ENCODE assay signal across 21 cellular contexts in the genomic region with DNA sequence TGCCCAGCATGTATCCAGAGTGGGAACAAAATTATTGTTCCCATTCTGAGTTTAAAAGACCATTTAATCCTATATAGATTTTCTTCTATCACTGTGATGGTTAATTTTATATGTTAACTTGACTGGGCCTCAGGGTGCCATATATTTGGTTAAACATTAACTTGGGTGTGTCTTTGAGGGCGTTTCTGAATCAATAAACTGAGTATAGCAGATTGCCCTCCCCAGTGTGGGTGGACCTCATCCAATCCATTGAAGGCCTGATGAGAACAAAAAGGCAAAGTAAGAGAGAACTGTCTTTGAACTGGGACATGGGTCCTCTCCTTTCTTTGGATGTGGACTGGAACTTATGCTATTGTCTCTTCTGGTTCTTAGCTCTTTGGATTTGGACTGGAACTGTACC. TPM values are rescaled to one million over a fixed set of nuclear protein-coding genes. Genes with fewer than 3 reads are reported as not detected.
DNase-seq lines count a peak whose midpoint lies in the region; ATAC-seq and TF ChIP-seq lines count a peak whose summit lies in the region.
"Had no signal": no experiment of that assay in that cellular context is flagged by ENCODE, and none has a peak within 500 bp of the region (broad histone marks: within the 10 kb centered on the region; RNA-seq: fewer than 3 reads in every experiment).

No MANE protein-coding gene starts in this region.

- H3K4me3 Mint-ChIP-seq in Caco-2 (ENCODE audit: unreplicated experiment) (no peak overlapping the region), immature natural killer cell (no peak overlapping the region), neural progenitor cell (no peak overlapping the region)
- no peak overlapping the region for H3K4me3 Mint-ChIP-seq in activated CD4-positive, alpha-beta memory T cell treated with anti-CD3 and anti-CD28 coated beads for 36 hours
- H3K4me3 Mint-ChIP-seq: neural crest cell had no signal

- H3K4me1 ChIP-seq in ACC112 (ENCODE audit: control insufficient read depth, insufficient read depth, low read length, unreplicated experiment) (peaks cover 6% of the 10 kb centered on the region), Caco-2 (peaks cover 14% of the 10 kb centered on the region), mucosa of rectum (ENCODE audit: control insufficient read depth in 2 of 2, insufficient read depth in 2 of 2, low read length in 2 of 2) (peaks cover 0 to 16% of the 10 kb centered on the region in 2 donors), neural progenitor cell (no peaks in the 10 kb centered on the region)
- H3K4me1 ChIP-seq: BE2C, testis had no signal

- H3K27ac Mint-ChIP-seq in Caco-2 (ENCODE audit: unreplicated experiment): no peak overlapping the region
- peak overlapping the region; percentile 29 for H3K27ac Mint-ChIP-seq in activated CD4-positive, alpha-beta memory T cell treated with anti-CD3 and anti-CD28 coated beads for 36 hours
- peak overlapping the region in 1 of 6 donors; percentile 62 for H3K27ac Mint-ChIP-seq in immature natural killer cell
- H3K27ac Mint-ChIP-seq in neural progenitor cell: no peak overlapping the region

- BruUV-seq in Caco-2 (replicated peaks; lab: Mats Ljungman, UMichigan): no TSS peak

- H3K4me1 Mint-ChIP-seq in Caco-2 (ENCODE audit: low read depth, unreplicated experiment) (peaks cover 5% of the 10 kb centered on the region), immature natural killer cell (no peaks in the 10 kb centered on the region), neural progenitor cell (no peaks in the 10 kb centered on the region)
- H3K4me1 Mint-ChIP-seq in activated CD4-positive, alpha-beta memory T cell treated with anti-CD3 and anti-CD28 coated beads for 36 hours (ENCODE audit: low read depth): peaks cover 24% of the 10 kb centered on the region
- H3K4me1 Mint-ChIP-seq: neural crest cell had no signal

- H3K4me3 ChIP-seq in ACC112 (ENCODE audit: low read depth, low read length) (no peak overlapping the region), Caco-2 (ENCODE audit: low read depth, low read length) (no peak overlapping the region), mucosa of rectum (ENCODE audit: low read length in 2 of 2) (peak overlapping the region in 1 of 2 donors; percentile 43), neural progenitor cell (no peak overlapping the region)
- H3K4me3 ChIP-seq: coronary artery, testis had no signal

- H3K27ac ChIP-seq in ACC112 (ENCODE audit: low read depth, low read length) (peak overlapping the region; percentile 1; the same call in 1 of the 2 replicates), mucosa of rectum (ENCODE audit: low read depth in 2 of 2, low read length in 2 of 2) (peak overlapping the region; percentile 35 to 70), neural progenitor cell (no peak overlapping the region)
- H3K27ac ChIP-seq: coronary artery, HL-60, testis had no signal

- H3K36me3 Mint-ChIP-seq in Caco-2 (ENCODE audit: insufficient read depth, unreplicated experiment) (peaks cover 28% of the 10 kb centered on the region), immature natural killer cell (peaks cover 12 to 40% (median 13%) of the 10 kb centered on the region in 3 donors), neural progenitor cell (peaks cover 5% of the 10 kb centered on the region)
- peaks cover 25% of the 10 kb centered on the region for H3K36me3 Mint-ChIP-seq in activated CD4-positive, alpha-beta memory T cell treated with anti-CD3 and anti-CD28 coated beads for 36 hours

- peaks cover 39% of the 10 kb centered on the region for H3K36me3 ChIP-seq in ACC112 (ENCODE audit: insufficient read depth, low read length)
- no peaks in the 10 kb centered on the region for H3K36me3 ChIP-seq in Caco-2 (ENCODE audit: control insufficient read depth, insufficient read depth, low read length)
- peaks cover 38 to 39% of the 10 kb centered on the region in 2 donors for H3K36me3 ChIP-seq in mucosa of rectum (ENCODE audit: control insufficient read depth in 2 of 2, insufficient read depth in 2 of 2, low read length in 2 of 2)
- peaks cover 37% of the 10 kb centered on the region for H3K36me3 ChIP-seq in neural progenitor cell

- H3K9me3 Mint-ChIP-seq in Caco-2 (ENCODE audit: unreplicated experiment) (no peaks in the 10 kb centered on the region), immature natural killer cell (no peaks in the 10 kb centered on the region), neural progenitor cell (no peaks in the 10 kb centered on the region)
- no peaks in the 10 kb centered on the region for H3K9me3 Mint-ChIP-seq in activated CD4-positive, alpha-beta memory T cell treated with anti-CD3 and anti-CD28 coated beads for 36 hours
- H3K9me3 Mint-ChIP-seq: neural crest cell had no signal

- intact Hi-C loops in Caco-2 (cut with micrococcal nuclease; ENCODE audit: unreplicated experiment): no loop called here
- intact Hi-C loops in activated CD4-positive, alpha-beta memory T cell treated with anti-CD3 and anti-CD28 coated beads for 36 hours (cut with micrococcal nuclease): no loop called here

- H3K4me2 ChIP-seq in neural progenitor cell: no peak overlapping the region

- H3K27me3 Mint-ChIP-seq in Caco-2 (ENCODE audit: insufficient read depth, unreplicated experiment) (no peaks in the 10 kb centered on the region), immature natural killer cell (ENCODE audit: low read depth in 3 of 3) (no peaks in the 10 kb centered on the region), neural progenitor cell (ENCODE audit: insufficient read depth, low read depth) (no peaks in the 10 kb centered on the region)
- H3K27me3 Mint-ChIP-seq in activated CD4-positive, alpha-beta memory T cell treated with anti-CD3 and anti-CD28 coated beads for 36 hours: no peaks in the 10 kb centered on the region

- H3F3A ChIP-seq in neural progenitor cell (ENCODE audit: low read depth): peaks cover 23% of the 10 kb centered on the region

- DNase-seq in Caco-2: peak; percentile 53 to 54
- DNase-seq in activated CD4-positive, alpha-beta memory T cell treated with anti-CD3 and anti-CD28 coated beads for 36 hours: no peak
- no peak for DNase-seq in immature natural killer cell
- DNase-seq in neural progenitor cell (ENCODE audit: low spot score): no peak
- DNase-seq: activated CD4-positive, alpha-beta T cell treated with anti-CD3 and anti-CD28 coated beads, Interleukin-2, amount 50 U/mL, for 4 hours; BE2C; KG1; NCI-H1105; NCI-H2171; NCI-H774; retina; testis had no signal

- no peak overlapping the region for H2AFZ ChIP-seq in ACC112 (ENCODE audit: low read length, unreplicated experiment)
- H2AFZ ChIP-seq in neural progenitor cell (replicated peaks): no peak overlapping the region

- no peak overlapping the region for H3K9ac ChIP-seq in mucosa of rectum (ENCODE audit: low read depth in 1 of 2, low read length in 2 of 2)
- H3K9ac ChIP-seq in neural progenitor cell: no peak overlapping the region

- CTCF ChIA-PET in Caco-2 (lab: Charles Lee): interaction anchor here (1.1 kb wide), 1 partner anchor 168 kb away, joined by 3 read pairs; no protein-coding TSS in a partner anchor
- CTCF ChIA-PET in activated CD4-positive, alpha-beta memory T cell treated with anti-CD3 and anti-CD28 coated beads for 36 hours (lab: Charles Lee): interaction anchor here (0.7 to 9.9 kb wide), 3 partner anchors 15 to 297 kb away, joined by 4 to 187 read pairs (median 7); no protein-coding TSS in a partner anchor

- H3K9me3 ChIP-seq in Caco-2 (no peaks in the 10 kb centered on the region), mucosa of rectum (ENCODE audit: control insufficient read depth in 2 of 2, low read length in 2 of 2) (no peaks in the 10 kb centered on the region), neural progenitor cell (ENCODE audit: low read depth) (no peaks in the 10 kb centered on the region)
- H3K9me3 ChIP-seq: BE2C, testis had no signal

- H3K79me2 ChIP-seq in ACC112 (ENCODE audit: control insufficient read depth, insufficient read depth, low read length, unreplicated experiment) (no peaks in the 10 kb centered on the region), neural progenitor cell (ENCODE audit: low read depth) (peaks cover 3% of the 10 kb centered on the region)

- TF ChIP-seq CTCF in Caco-2 (IDR thresholded peaks at IDR 0.05; ENCODE audit: insufficient read depth in 1 of 2, low read depth in 1 of 2, low read length in 1 of 2, severe bottlenecking in 1 of 2, unreplicated experiment in 1 of 2) (no peak), neural progenitor cell (IDR thresholded peaks at IDR 0.05) (no peak)

- H4K20me1 ChIP-seq in neural progenitor cell (ENCODE audit: low read depth): no peaks in the 10 kb centered on the region

- H3K27me3 ChIP-seq in ACC112 (ENCODE audit: insufficient read depth, low read length) (no peaks in the 10 kb centered on the region), Caco-2 (replicated peaks; ENCODE audit: control insufficient read depth, insufficient read depth, low read length) (no peaks in the 10 kb centered on the region), mucosa of rectum (ENCODE audit: control insufficient read depth in 2 of 2, insufficient read depth in 2 of 2, low read length in 2 of 2) (no peaks in the 10 kb centered on the region), neural progenitor cell (no peaks in the 10 kb centered on the region)
- H3K27me3 ChIP-seq: BE2C, testis had no signal

- POLR2A ChIA-PET in Caco-2 (lab: Charles Lee): no interaction called here
- POLR2A ChIA-PET in activated CD4-positive, alpha-beta memory T cell treated with anti-CD3 and anti-CD28 coated beads for 36 hours (lab: Charles Lee): no interaction called here

- ATAC-seq in GM18519 (IDR thresholded peaks at IDR 0.05; ENCODE audit: low FRiP score, unreplicated experiment) (no peak), HG02970 (IDR thresholded peaks at IDR 0.05; ENCODE audit: low FRiP score, unreplicated experiment) (no peak)

RNA-seq across cellular contexts. Expression of gene RIOK2, which starts 17.3 kb away (rescaled TPM):
- total RNA-seq in Caco-2 (2022) (36.3 and 38.7 TPM in 2 replicates), neural progenitor cell (ENCODE audit: low replicate concordance) (29.0 and 33.1 TPM in 2 replicates)
- 10 to 100 TPM; 31.8 to 41.5 TPM for total RNA-seq in activated CD4-positive, alpha-beta memory T cell treated with anti-CD3 and anti-CD28 coated beads for 36 hours
- polyA plus RNA-seq in immature natural killer cell: 10 to 100 TPM; 10.6 to 15.8 (median 14.8) TPM

RNA-seq across cellular contexts. Expression of gene LIX1, which starts 23.3 kb away (rescaled TPM):
- total RNA-seq in Caco-2 (2022) (4.0 and 4.1 TPM in 2 replicates), neural progenitor cell (ENCODE audit: low replicate concordance) (114 and 164 TPM in 2 replicates)
- total RNA-seq in activated CD4-positive, alpha-beta memory T cell treated with anti-CD3 and anti-CD28 coated beads for 36 hours: not detected
- polyA plus RNA-seq in immature natural killer cell: not detected
- total RNA-seq: Daoy, lung microvascular endothelial cell, testis had no signal

Comparison
In these comparisons a context has a peak if more than half of its experiments do, and no peak if none do; other contexts are left out.
1. DNase-seq: peak in Caco-2 (2 of 2); none in activated CD4-positive, alpha-beta memory T cell treated with anti-CD3 and anti-CD28 coated beads for 36 hours (single experiment), immature natural killer cell (0 of 3) and neural progenitor cell (single experiment).
2. RNA of gene LIX1, which starts 23.3 kb away (total RNA-seq): 114 to 164 TPM in neural progenitor cell; 4.0 to 4.1 TPM in Caco-2 and not detected in activated CD4-positive, alpha-beta memory T cell treated with anti-CD3 and anti-CD28 coated beads for 36 hours; every median in the first group is over 10 times any median in the second.